ENCODE assay signal across 1 cellular context in genomic region chr5:13976867-13977479, GRCh38.
TF ChIP-seq lines count a peak whose summit lies in the region.

No MANE protein-coding gene starts in this region.

TF ChIP-seq in IMR-90, 13 proteins besides CTCF, POLR2A, EP300 and RAD21:
- TF ChIP-seq NFE2L2 (IDR thresholded peaks at IDR 0.05; ENCODE audit: low read depth, low read length) (no peak), BHLHE40 (IDR thresholded peaks at IDR 0.05; ENCODE audit: low read depth, low read length) (no peak), USF2 (IDR thresholded peaks at IDR 0.05; ENCODE audit: low read depth, low read length) (no peak), CHD1 (IDR thresholded peaks at IDR 0.05; ENCODE audit: low read depth, low read length) (no peak), FOS (IDR thresholded peaks at IDR 0.05; ENCODE audit: low read depth, low read length) (no peak), MXI1 (IDR thresholded peaks at IDR 0.05; ENCODE audit: borderline replicate concordance, low read depth, low read length) (no peak), SMC3 (IDR thresholded peaks at IDR 0.05; ENCODE audit: low read depth, low read length) (peak; percentile 61), MAFK (IDR thresholded peaks at IDR 0.05; ENCODE audit: low read depth, low read length) (no peak), RFX5 (IDR thresholded peaks at IDR 0.05; ENCODE audit: low read depth, low read length) (peak; percentile 83)
